Comparison of ENCODE assay signal across 1 cellular context in the genomic region with DNA sequence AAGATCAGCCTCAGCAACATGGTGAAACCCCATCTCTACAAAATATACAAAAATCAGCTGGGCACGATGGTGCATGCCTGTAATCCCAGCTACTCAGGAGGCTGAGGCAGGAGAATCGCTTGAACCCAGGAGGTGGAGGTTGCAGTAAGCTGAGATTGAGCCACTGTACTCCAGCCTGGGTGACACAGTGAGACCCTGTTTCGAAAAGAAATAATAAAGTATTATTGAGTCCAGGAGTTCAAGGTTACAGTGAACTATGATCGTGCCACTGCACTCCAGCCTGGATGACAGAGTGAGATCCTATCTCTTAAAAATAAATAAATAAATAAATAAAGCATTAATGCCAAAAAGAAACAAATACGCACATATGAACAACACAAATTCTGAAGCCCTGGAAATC. TPM values are rescaled to one million over a fixed set of nuclear protein-coding genes. Genes with fewer than 3 reads are reported as not detected.
"Had no signal": no experiment of that assay in that cellular context is flagged by ENCODE, and none has a peak within 500 bp of the region (broad histone marks: within the 10 kb centered on the region; RNA-seq: fewer than 3 reads in every experiment).

No MANE protein-coding gene starts in this region.

RNA-seq across cellular contexts. Expression of a gene that starts 6.4 kb away (rescaled TPM):
- total RNA-seq: G401 had no signal
